Comparison of ENCODE assay signal across 18 cellular contexts in the genomic region with DNA sequence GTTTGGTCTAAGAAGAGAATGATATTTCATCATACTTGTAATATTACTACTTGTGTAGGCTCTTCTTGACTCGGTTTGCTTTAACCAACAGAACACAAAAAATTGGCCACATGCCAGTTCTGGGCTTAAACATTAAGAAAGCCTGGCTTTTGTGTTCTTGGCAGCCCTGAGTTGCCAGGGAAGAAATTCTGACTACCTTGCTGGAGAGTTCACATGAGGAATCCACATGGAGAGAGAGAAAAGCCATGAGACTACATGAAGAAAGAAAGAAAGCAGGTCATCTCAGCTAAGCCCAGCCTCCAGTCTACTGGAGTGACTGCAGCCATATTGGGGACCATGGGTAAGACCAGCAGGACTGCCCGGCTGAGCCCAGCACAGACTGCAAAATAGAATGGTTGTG.
DNase-seq lines count a peak whose midpoint lies in the region; ATAC-seq and TF ChIP-seq lines count a peak whose summit lies in the region.
"Had no signal": no experiment of that assay in that cellular context is flagged by ENCODE, and none has a peak within 500 bp of the region (broad histone marks: within the 10 kb centered on the region; RNA-seq: fewer than 3 reads in every experiment).

No MANE protein-coding gene starts in this region.

- H3K27ac ChIP-seq in RWPE1 (peak overlapping the region; percentile 55), rectal smooth muscle tissue (ENCODE audit: low read depth, low read length) (peak overlapping the region; percentile 35)
- H3K27ac ChIP-seq: cardiac muscle cell had no signal

- no peak for TF ChIP-seq CTCF in RWPE1 (conservative IDR thresholded peaks at IDR 0.05; ENCODE audit: low read depth)

- ATAC-seq in GM18861 (IDR thresholded peaks at IDR 0.05; ENCODE audit: unreplicated experiment) = no peak
- ATAC-seq: CD8-positive, alpha-beta T cell; left lobe of liver; right cardiac atrium; stimulated activated effector memory CD8-positive, alpha-beta T cell treated with anti-CD3 and anti-CD28 coated beads, Interleukin-12 subunit alpha, Interleukin-12 subunit beta, amount 100 ng/mL, for 72 hours had no signal

- H3K27ac Mint-ChIP-seq in activated naive CD4-positive, alpha-beta T cell treated with anti-CD3 and anti-CD28 coated beads, Interleukin-2, amount 10 ng/mL, durations not matched to agents 7 days and 5 days = no peak overlapping the region
- H3K27ac Mint-ChIP-seq: CD8-positive, alpha-beta T cell; stimulated activated effector memory CD8-positive, alpha-beta T cell treated with anti-CD3 and anti-CD28 coated beads, Interleukin-12 subunit alpha, Interleukin-12 subunit beta, amount 100 ng/mL, for 72 hours had no signal

- H3K27me3 Mint-ChIP-seq in activated naive CD4-positive, alpha-beta T cell treated with anti-CD3 and anti-CD28 coated beads, Interleukin-2, amount 10 ng/mL, durations not matched to agents 7 days and 5 days = peaks cover 3% of the 10 kb centered on the region

- no peaks in the 10 kb centered on the region for H3K36me3 ChIP-seq in rectal smooth muscle tissue (ENCODE audit: control insufficient read depth, insufficient read depth, low read length)
- H3K36me3 ChIP-seq: cardiac muscle cell had no signal

- H3K27me3 ChIP-seq in rectal smooth muscle tissue (ENCODE audit: control insufficient read depth, insufficient read depth, low read length) = no peaks in the 10 kb centered on the region
- H3K27me3 ChIP-seq: cardiac muscle cell had no signal

- peaks cover 7% of the 10 kb centered on the region for H3K4me1 ChIP-seq in rectal smooth muscle tissue (ENCODE audit: control insufficient read depth, insufficient read depth, low read length)

- peaks cover 1% of the 10 kb centered on the region for H3K9me3 Mint-ChIP-seq in activated naive CD4-positive, alpha-beta T cell treated with anti-CD3 and anti-CD28 coated beads, Interleukin-2, amount 10 ng/mL, durations not matched to agents 7 days and 5 days
- H3K9me3 Mint-ChIP-seq: CD8-positive, alpha-beta T cell; nephron; stimulated activated effector memory CD8-positive, alpha-beta T cell treated with anti-CD3 and anti-CD28 coated beads, Interleukin-12 subunit alpha, Interleukin-12 subunit beta, amount 100 ng/mL, for 72 hours had no signal

- DNase-seq in DMS53 (lab: John Stamatoyannopoulos, UW) (peak; percentile 4), DMS53 treated with DMSO at 0.1 percent for 48 hours (lab: John Stamatoyannopoulos, UW; ENCODE audit: unreplicated experiment) (no peak), RWPE1 (ENCODE audit: low spot score) (no peak), fibroblast of gingiva (ENCODE audit: low read depth) (peak; percentile 81), activated T-cell treated with anti-CD3 and anti-CD28 coated beads for 4 hours (no peak)
- DNase-seq in activated naive CD4-positive, alpha-beta T cell treated with anti-CD3 and anti-CD28 coated beads, Interleukin-2, amount 10 ng/mL, durations not matched to agents 7 days and 5 days = no peak
- DNase-seq: activated effector memory CD4-positive, alpha-beta T cell treated with Interleukin-2 at 50 U/mL for 16 hours; CD8-positive, alpha-beta T cell; GDM1; hippocampal formation; NCI-H2171; right cardiac atrium had no signal

- H3K36me3 Mint-ChIP-seq in activated naive CD4-positive, alpha-beta T cell treated with anti-CD3 and anti-CD28 coated beads, Interleukin-2, amount 10 ng/mL, durations not matched to agents 7 days and 5 days = peaks cover 2% of the 10 kb centered on the region
- H3K36me3 Mint-ChIP-seq: CD8-positive, alpha-beta T cell; stimulated activated effector memory CD8-positive, alpha-beta T cell treated with anti-CD3 and anti-CD28 coated beads, Interleukin-12 subunit alpha, Interleukin-12 subunit beta, amount 100 ng/mL, for 72 hours had no signal

- CTCF ChIA-PET in RWPE1 (lab: Yijun Ruan, JAX) = no interaction called here
- CTCF ChIA-PET in activated naive CD4-positive, alpha-beta T cell treated with anti-CD3 and anti-CD28 coated beads, Interleukin-2, amount 10 ng/mL, durations not matched to agents 7 days and 5 days (lab: Charles Lee) = interaction anchor here (1.7 kb wide), 1 partner anchor 16 kb away, joined by 5 read pairs; no protein-coding TSS in a partner anchor

- H3K4me1 Mint-ChIP-seq in activated naive CD4-positive, alpha-beta T cell treated with anti-CD3 and anti-CD28 coated beads, Interleukin-2, amount 10 ng/mL, durations not matched to agents 7 days and 5 days = peaks cover 45% of the 10 kb centered on the region

- no peak overlapping the region for H3K4me3 ChIP-seq in rectal smooth muscle tissue (ENCODE audit: low read length)
- H3K4me3 ChIP-seq: cardiac muscle cell had no signal

- no peak overlapping the region for H3K4me3 Mint-ChIP-seq in activated naive CD4-positive, alpha-beta T cell treated with anti-CD3 and anti-CD28 coated beads, Interleukin-2, amount 10 ng/mL, durations not matched to agents 7 days and 5 days
- H3K4me3 Mint-ChIP-seq: CD8-positive, alpha-beta T cell; nephron; stimulated activated effector memory CD8-positive, alpha-beta T cell treated with anti-CD3 and anti-CD28 coated beads, Interleukin-12 subunit alpha, Interleukin-12 subunit beta, amount 100 ng/mL, for 72 hours had no signal

- H3K9ac ChIP-seq in rectal smooth muscle tissue (ENCODE audit: low read length) = no peak overlapping the region

- POLR2A ChIA-PET in RWPE1 (lab: Yijun Ruan, JAX; ENCODE audit: low non-redundant PET) = no interaction called here

Comparison
In these comparisons a context has a peak if more than half of its experiments do, and no peak if none do; other contexts are left out.
1. DNase-seq: peak in DMS53 (single experiment) and fibroblast of gingiva (single experiment); none in DMS53 treated with DMSO at 0.1 percent for 48 hours (single experiment), RWPE1 (single experiment), activated T-cell treated with anti-CD3 and anti-CD28 coated beads for 4 hours (single experiment) and activated naive CD4-positive, alpha-beta T cell treated with anti-CD3 and anti-CD28 coated beads, Interleukin-2, amount 10 ng/mL, durations not matched to agents 7 days and 5 days (single experiment).